Comparison of ENCODE assay signal across 8 cellular contexts in genomic region chr15:52529940-52530339, GRCh38. TPM values are rescaled to one million over a fixed set of nuclear protein-coding genes. Genes with fewer than 3 reads are reported as not detected.
A peak's percentile ranks its signal among the peaks of the same experiment; 100 is the strongest.
DNase-seq lines count a peak whose midpoint lies in the region; ATAC-seq and TF ChIP-seq lines count a peak whose summit lies in the region.

No MANE protein-coding gene starts in this region.

- H3K9ac ChIP-seq in iPS-18a (ENCODE audit: low read length), result no peak overlapping the region

- peak overlapping the region; percentile 77 for H3K27ac Mint-ChIP-seq in T-helper 2 cell treated with Interferon-gamma antibody and Interleukin-4, amounts not matched to agents 5 μg/mL and 100 μg/mL, for 36 hours
- peak overlapping the region; percentile 56 for H3K27ac Mint-ChIP-seq in activated T-helper 2 cell treated with anti-CD3 and anti-CD28 coated beads, Interferon-gamma antibody, Interleukin-2, Interleukin-4, amounts not matched to agents 10 μg/mL and 5 μg/mL and 100 μg/mL, durations not matched to agents 14 hours and 24 hours and 36 hours

- TF ChIP-seq CTCF in stomach (IDR thresholded peaks at IDR 0.05) (no peak), mucosa of descending colon (IDR thresholded peaks at IDR 0.05) (no peak)

- H3K27me3 Mint-ChIP-seq in T-helper 2 cell treated with Interferon-gamma antibody and Interleukin-4, amounts not matched to agents 5 μg/mL and 100 μg/mL, for 36 hours (ENCODE audit: low read depth), result peaks cover 14% of the 10 kb centered on the region
- H3K27me3 Mint-ChIP-seq in activated T-helper 2 cell treated with anti-CD3 and anti-CD28 coated beads, Interferon-gamma antibody, Interleukin-2, Interleukin-4, amounts not matched to agents 10 μg/mL and 5 μg/mL and 100 μg/mL, durations not matched to agents 14 hours and 24 hours and 36 hours (ENCODE audit: low read depth), result peaks cover 18% of the 10 kb centered on the region

- 25 to 38% (median 29%) methylated on average over 11 of the region's 11 CpGs for WGBS in stomach, 5 donors

- H3K4me1 ChIP-seq in iPS-18a (ENCODE audit: control insufficient read depth, low read depth, low read length) (peaks cover 3% of the 10 kb centered on the region), stomach (peaks cover 10 to 25% (median 19%) of the 10 kb centered on the region in 4 donors), mucosa of descending colon (ENCODE audit: low read depth) (peaks cover 8% of the 10 kb centered on the region)

- H3K36me3 ChIP-seq in iPS-18a (ENCODE audit: control insufficient read depth, low read depth, low read length) (no peaks in the 10 kb centered on the region), stomach (no peaks in the 10 kb centered on the region), mucosa of descending colon (ENCODE audit: low read depth) (no peaks in the 10 kb centered on the region)

- H3K27ac ChIP-seq in iPS-18a (ENCODE audit: low read length) (no peak overlapping the region), stomach (peak overlapping the region in 3 of 5 donors; percentile 76 to 88 (median 87))

- TF ChIP-seq POLR2A in stomach (IDR thresholded peaks at IDR 0.05), result no peak

- H3K9me3 Mint-ChIP-seq in T-helper 2 cell treated with Interferon-gamma antibody and Interleukin-4, amounts not matched to agents 5 μg/mL and 100 μg/mL, for 36 hours, result no peaks in the 10 kb centered on the region
- no peaks in the 10 kb centered on the region for H3K9me3 Mint-ChIP-seq in activated T-helper 2 cell treated with anti-CD3 and anti-CD28 coated beads, Interferon-gamma antibody, Interleukin-2, Interleukin-4, amounts not matched to agents 10 μg/mL and 5 μg/mL and 100 μg/mL, durations not matched to agents 14 hours and 24 hours and 36 hours

- peak overlapping the region; percentile 78 for H3K4me3 Mint-ChIP-seq in T-helper 2 cell treated with Interferon-gamma antibody and Interleukin-4, amounts not matched to agents 5 μg/mL and 100 μg/mL, for 36 hours
- peak overlapping the region; percentile 79 for H3K4me3 Mint-ChIP-seq in activated T-helper 2 cell treated with anti-CD3 and anti-CD28 coated beads, Interferon-gamma antibody, Interleukin-2, Interleukin-4, amounts not matched to agents 10 μg/mL and 5 μg/mL and 100 μg/mL, durations not matched to agents 14 hours and 24 hours and 36 hours (ENCODE audit: low read depth)

- intact Hi-C loops in activated T-helper 2 cell treated with anti-CD3 and anti-CD28 coated beads, Interferon-gamma antibody, Interleukin-2, Interleukin-4, amounts not matched to agents 10 μg/mL and 5 μg/mL and 100 μg/mL, durations not matched to agents 14 hours and 24 hours and 36 hours (cut with micrococcal nuclease), result loop anchor here (1.0 to 2.0 kb wide), 5 partner anchors 28 to 148 kb away; partner anchors contain the start of gene ARPP19
- intact Hi-C loops in stomach (cut with DNase I; ENCODE audit: low total_unique reads) (no loop called here), mucosa of descending colon (cut with DNase I, micrococcal nuclease) (no loop called here)

- H3K4me3 ChIP-seq in iPS-18a (ENCODE audit: low read length), result peak overlapping the region; percentile 72
- H3K4me3 ChIP-seq in stomach, result peak overlapping the region; percentile 66 to 85 (median 80)
- H3K4me3 ChIP-seq in mucosa of descending colon, result no peak overlapping the region

- peaks cover 20% of the 10 kb centered on the region for H3K4me1 Mint-ChIP-seq in T-helper 2 cell treated with Interferon-gamma antibody and Interleukin-4, amounts not matched to agents 5 μg/mL and 100 μg/mL, for 36 hours (ENCODE audit: low read depth)
- H3K4me1 Mint-ChIP-seq in activated T-helper 2 cell treated with anti-CD3 and anti-CD28 coated beads, Interferon-gamma antibody, Interleukin-2, Interleukin-4, amounts not matched to agents 10 μg/mL and 5 μg/mL and 100 μg/mL, durations not matched to agents 14 hours and 24 hours and 36 hours (ENCODE audit: low read depth), result peaks cover 32% of the 10 kb centered on the region

- peaks cover 4% of the 10 kb centered on the region for H3K36me3 Mint-ChIP-seq in T-helper 2 cell treated with Interferon-gamma antibody and Interleukin-4, amounts not matched to agents 5 μg/mL and 100 μg/mL, for 36 hours (ENCODE audit: low read depth)
- no peaks in the 10 kb centered on the region for H3K36me3 Mint-ChIP-seq in activated T-helper 2 cell treated with anti-CD3 and anti-CD28 coated beads, Interferon-gamma antibody, Interleukin-2, Interleukin-4, amounts not matched to agents 10 μg/mL and 5 μg/mL and 100 μg/mL, durations not matched to agents 14 hours and 24 hours and 36 hours (ENCODE audit: low read depth)

- no peak for ATAC-seq in mucosa of descending colon

- no peak for DNase-seq in T-helper 2 cell treated with Interferon-gamma antibody and Interleukin-4, amounts not matched to agents 5 μg/mL and 100 μg/mL, for 36 hours (ENCODE audit: low spot score)
- no peak for DNase-seq in T-helper 2 cell
- no peak for DNase-seq in activated T-helper 2 cell treated with anti-CD3 and anti-CD28 coated beads, Interferon-gamma antibody, Interleukin-2, Interleukin-4, amounts not matched to agents 10 μg/mL and 5 μg/mL and 100 μg/mL, durations not matched to agents 14 hours and 24 hours and 36 hours (ENCODE audit: low spot score)
- no peak for DNase-seq in stomach
- no peak for DNase-seq in mucosa of descending colon
- DNase-seq in NCI-H1436 (lab: John Stamatoyannopoulos, UW), result no peak
- DNase-seq in pons (ENCODE audit: low spot score), result no peak

- peaks cover 48% of the 10 kb centered on the region for H3K27me3 ChIP-seq in iPS-18a (ENCODE audit: control insufficient read depth, insufficient read depth, low read length)
- H3K27me3 ChIP-seq in stomach, result peaks cover 0 to 13% (median 4%) of the 10 kb centered on the region in 3 donors

- H3K9me3 ChIP-seq in iPS-18a (ENCODE audit: control insufficient read depth, low read depth, low read length), result no peaks in the 10 kb centered on the region
- no peaks in the 10 kb centered on the region for H3K9me3 ChIP-seq in stomach
- no peaks in the 10 kb centered on the region for H3K9me3 ChIP-seq in mucosa of descending colon

- no peak for TF ChIP-seq EP300 in stomach (IDR thresholded peaks at IDR 0.05)

RNA-seq across cellular contexts. Expression of gene MYO5A, which starts 1.3 kb away (rescaled TPM):
- 22.8 and 23.6 TPM in 2 replicates for total RNA-seq in activated T-helper 2 cell treated with anti-CD3 and anti-CD28 coated beads, Interferon-gamma antibody, Interleukin-2, Interleukin-4, amounts not matched to agents 10 μg/mL and 5 μg/mL and 100 μg/mL, durations not matched to agents 14 hours and 24 hours and 36 hours
- total RNA-seq in stomach (10 to 100 TPM in 4 of 5 donors, 1 to 10 TPM in 1; 1.2 to 26.2 (median 20.6) TPM), mucosa of descending colon (10 to 100 TPM in 2 of 3 donors, 1 to 10 TPM in 1; 4.1 to 26.7 (median 12.6) TPM)
- 10 to 100 TPM in 1 of 3 donors, 1 to 10 TPM in 2; 2.1 to 10.1 (median 6.4) TPM for polyA plus RNA-seq in stomach

RNA-seq across cellular contexts. Expression of gene ARPP19, which starts 38.9 kb away (rescaled TPM):
- 178 and 182 TPM in 2 replicates for total RNA-seq in activated T-helper 2 cell treated with anti-CD3 and anti-CD28 coated beads, Interferon-gamma antibody, Interleukin-2, Interleukin-4, amounts not matched to agents 10 μg/mL and 5 μg/mL and 100 μg/mL, durations not matched to agents 14 hours and 24 hours and 36 hours
- 100 to 1,000 TPM in 2 of 5 donors, 10 to 100 TPM in 2, 1 to 10 TPM in 1; 8.4 to 263 (median 88.7) TPM for total RNA-seq in stomach
- 10 to 100 TPM; 23.8 to 39.9 (median 34.2) TPM for polyA plus RNA-seq in stomach
- total RNA-seq in mucosa of descending colon, result 100 to 1,000 TPM in 2 of 3 donors, 10 to 100 TPM in 1; 64.5 to 201 (median 108) TPM
